In the genomic region with DNA sequence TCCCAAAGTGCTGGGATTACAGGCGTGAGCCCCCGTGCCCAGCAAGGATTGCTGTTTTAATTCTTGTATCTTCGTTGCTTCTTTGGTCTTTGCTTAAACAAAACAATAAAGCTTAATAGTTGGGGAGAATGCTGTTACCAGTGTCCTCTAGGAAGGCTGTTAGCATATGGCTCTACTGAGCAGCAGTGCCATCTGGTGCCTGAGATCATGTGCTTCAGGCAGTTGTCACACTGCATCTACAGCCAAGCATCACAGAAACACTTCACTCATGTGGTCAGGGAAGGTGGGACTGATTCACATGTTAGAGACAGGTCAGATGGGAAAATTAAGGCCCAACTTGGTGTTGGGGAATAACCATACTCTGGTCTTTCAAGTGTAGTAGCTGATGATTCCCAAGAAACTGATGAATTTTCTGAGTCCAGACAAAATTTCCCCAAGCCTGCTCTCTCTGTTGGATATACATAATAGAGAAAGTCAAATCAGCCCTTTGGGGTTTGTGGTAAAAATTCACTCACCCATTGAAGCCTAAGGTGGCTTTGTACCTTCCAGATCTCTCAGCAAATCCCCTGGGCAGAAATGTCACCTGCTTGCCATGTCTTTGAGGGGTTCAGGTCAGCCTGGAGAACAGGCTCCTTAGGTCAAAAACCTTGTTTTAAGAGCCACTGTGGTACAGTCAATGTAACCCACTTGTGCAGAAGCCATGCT, we compare ENCODE assay signal across 9 cellular contexts. TPM values are rescaled to one million over a fixed set of nuclear protein-coding genes. Genes with fewer than 3 reads are reported as not detected.
DNase-seq lines count a peak whose midpoint lies in the region; ATAC-seq and TF ChIP-seq lines count a peak whose summit lies in the region.
"Had no signal": no experiment of that assay in that cellular context is flagged by ENCODE, and none has a peak within 500 bp of the region (broad histone marks: within the 10 kb centered on the region; RNA-seq: fewer than 3 reads in every experiment).

No MANE protein-coding gene starts in this region.

- H3K36me3 ChIP-seq in mesendoderm (ENCODE audit: control insufficient read depth, insufficient read depth, low read length) = no peaks in the 10 kb centered on the region

- H4K5ac ChIP-seq in mesendoderm (ENCODE audit: low read length) = no peak overlapping the region

- DNase-seq in AG20443 (ENCODE audit: low spot score) (peak; percentile 85), GM12864 (ENCODE audit: low read depth) (no peak), RPMI7951 (ENCODE audit: low read depth) (peak; percentile 76), dermis microvascular lymphatic vessel endothelial cell (ENCODE audit: low read depth in 2 of 2) (peak; percentile 36 to 64), mesendoderm (peak; percentile 84), posterior vena cava (ENCODE audit: low spot score) (no peak)

- peak; percentile 61 for TF ChIP-seq CTCF in GM12864 (IDR thresholded peaks at IDR 0.05; ENCODE audit: low read depth, low read length, missing control alignments)

- no peak overlapping the region for H3K56ac ChIP-seq in mesendoderm (ENCODE audit: low read length)

- ATAC-seq in HG03442 (IDR thresholded peaks at IDR 0.05; ENCODE audit: unreplicated experiment) = peak; percentile 81
- no peak for ATAC-seq in GM21526 (IDR thresholded peaks at IDR 0.05; ENCODE audit: low FRiP score, unreplicated experiment)

- H3K27ac ChIP-seq in mesendoderm (ENCODE audit: low read depth, low read length) = no peak overlapping the region

- no peaks in the 10 kb centered on the region for H3K79me2 ChIP-seq in mesendoderm (ENCODE audit: control insufficient read depth, insufficient read depth, low read length)

- H2BK15ac ChIP-seq in mesendoderm (replicated peaks; ENCODE audit: low read depth) = no peak overlapping the region

- H4K8ac ChIP-seq in mesendoderm (ENCODE audit: low read depth, low read length) = no peak overlapping the region

- H3K27me3 ChIP-seq in mesendoderm (ENCODE audit: insufficient read depth, low read length, poor library complexity) = no peaks in the 10 kb centered on the region

- intact Hi-C loops in posterior vena cava (cut with DNase I) = no loop called here

- no peak overlapping the region for H3K4me3 ChIP-seq in GM12864 (ENCODE audit: low read depth, low read length)
- no peak overlapping the region for H3K4me3 ChIP-seq in mesendoderm (ENCODE audit: low read length)

- H3K79me1 ChIP-seq in mesendoderm (ENCODE audit: low read length) = no peaks in the 10 kb centered on the region

- no peak overlapping the region for H2BK5ac ChIP-seq in mesendoderm (ENCODE audit: low read length)

- H3K4ac ChIP-seq in mesendoderm (ENCODE audit: low read depth, low read length) = no peak overlapping the region

- H3K18ac ChIP-seq in mesendoderm (ENCODE audit: low read length) = no peak overlapping the region

- no peak overlapping the region for H3K9ac ChIP-seq in mesendoderm (ENCODE audit: low read length)

- no CpG with 5 or more reads among the region's 3 CpGs for WGBS in mesendoderm (ENCODE audit: extremely low coverage, insufficient coverage, low lambda C conversion rate)

- no peaks in the 10 kb centered on the region for H3K4me1 ChIP-seq in mesendoderm (ENCODE audit: control insufficient read depth, low read depth, low read length)

- no peak overlapping the region for H3K23ac ChIP-seq in mesendoderm (ENCODE audit: low read length)

- H2AK5ac ChIP-seq in mesendoderm (ENCODE audit: low read length) = no peak overlapping the region

- no peak overlapping the region for H3K4me2 ChIP-seq in mesendoderm (ENCODE audit: low read length)

- H2BK120ac ChIP-seq in mesendoderm (ENCODE audit: low read depth, low read length) = no peak overlapping the region

RNA-seq across cellular contexts. Expression of a gene that starts 28.4 kb away (rescaled TPM):
- 17.3 and 24.6 TPM in 2 replicates for total RNA-seq in RPMI7951 (2014; rRNA removed; shearing (Covaris generic))
- total RNA-seq in dermis microvascular lymphatic vessel endothelial cell (3.9 and 6.1 TPM in 2 replicates), posterior vena cava (10 to 100 TPM; 23.7 to 33.0 TPM)
- polyA plus RNA-seq in mesendoderm (2013, experiment 1 of 2) = 4.9 TPM
- 4.4 TPM for polyA plus RNA-seq in mesendoderm (2013, experiment 2 of 2)

RNA-seq across cellular contexts. Expression of a gene that starts 43.0 kb away (rescaled TPM):
- not detected in 2 replicates for total RNA-seq in RPMI7951 (2014; rRNA removed; shearing (Covaris generic))
- total RNA-seq in dermis microvascular lymphatic vessel endothelial cell = not detected in 2 replicates
- not detected for polyA plus RNA-seq in mesendoderm (2013, experiment 1 of 2)
- not detected for polyA plus RNA-seq in mesendoderm (2013, experiment 2 of 2)
- not detected for total RNA-seq in posterior vena cava
- total RNA-seq: skeletal muscle tissue had no signal

RNA-seq across cellular contexts. Expression of a gene that starts 48.3 kb away (rescaled TPM):
- total RNA-seq in RPMI7951 (2014; rRNA removed; shearing (Covaris generic)) = 29.4 and 32.8 TPM in 2 replicates
- total RNA-seq in dermis microvascular lymphatic vessel endothelial cell (19.6 and 24.7 TPM in 2 replicates), posterior vena cava (10 to 100 TPM; 27.9 to 37.5 TPM)
- polyA plus RNA-seq in mesendoderm (2013, experiment 1 of 2) = 13.1 TPM
- polyA plus RNA-seq in mesendoderm (2013, experiment 2 of 2) = 14.1 TPM

Comparison
In these comparisons a context has a peak if more than half of its experiments do, and no peak if none do; other contexts are left out.
1. DNase-seq: peak in AG20443 (single experiment), RPMI7951 (single experiment), dermis microvascular lymphatic vessel endothelial cell (2 of 2) and mesendoderm (single experiment); none in GM12864 (single experiment) and posterior vena cava (single experiment).